Comparison of ENCODE assay signal across 1 cellular context in the genomic region with DNA sequence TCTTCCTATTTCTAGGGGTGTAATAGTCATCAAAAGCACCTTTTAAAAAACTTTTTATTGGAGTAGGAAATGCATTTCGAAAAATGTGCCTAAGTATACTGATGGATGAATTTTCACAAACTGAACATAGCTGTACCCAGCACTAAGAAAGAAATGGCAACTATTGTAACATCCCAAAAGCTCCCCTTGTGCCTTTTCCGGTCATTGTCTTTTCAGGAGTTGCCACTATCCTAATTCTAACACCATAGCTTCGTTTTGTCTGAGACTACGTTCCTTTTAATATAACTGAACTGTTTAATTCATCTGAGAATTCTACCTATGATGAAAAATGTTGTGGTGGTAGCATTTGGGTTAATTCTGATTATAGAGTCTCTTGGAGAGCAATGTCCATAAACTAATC.
TF ChIP-seq lines count a peak whose summit lies in the region.

No MANE protein-coding gene starts in this region.

TF ChIP-seq in GM12878, 131 proteins besides CTCF, POLR2A, EP300 and RAD21:
- TF ChIP-seq, protein P1, sequence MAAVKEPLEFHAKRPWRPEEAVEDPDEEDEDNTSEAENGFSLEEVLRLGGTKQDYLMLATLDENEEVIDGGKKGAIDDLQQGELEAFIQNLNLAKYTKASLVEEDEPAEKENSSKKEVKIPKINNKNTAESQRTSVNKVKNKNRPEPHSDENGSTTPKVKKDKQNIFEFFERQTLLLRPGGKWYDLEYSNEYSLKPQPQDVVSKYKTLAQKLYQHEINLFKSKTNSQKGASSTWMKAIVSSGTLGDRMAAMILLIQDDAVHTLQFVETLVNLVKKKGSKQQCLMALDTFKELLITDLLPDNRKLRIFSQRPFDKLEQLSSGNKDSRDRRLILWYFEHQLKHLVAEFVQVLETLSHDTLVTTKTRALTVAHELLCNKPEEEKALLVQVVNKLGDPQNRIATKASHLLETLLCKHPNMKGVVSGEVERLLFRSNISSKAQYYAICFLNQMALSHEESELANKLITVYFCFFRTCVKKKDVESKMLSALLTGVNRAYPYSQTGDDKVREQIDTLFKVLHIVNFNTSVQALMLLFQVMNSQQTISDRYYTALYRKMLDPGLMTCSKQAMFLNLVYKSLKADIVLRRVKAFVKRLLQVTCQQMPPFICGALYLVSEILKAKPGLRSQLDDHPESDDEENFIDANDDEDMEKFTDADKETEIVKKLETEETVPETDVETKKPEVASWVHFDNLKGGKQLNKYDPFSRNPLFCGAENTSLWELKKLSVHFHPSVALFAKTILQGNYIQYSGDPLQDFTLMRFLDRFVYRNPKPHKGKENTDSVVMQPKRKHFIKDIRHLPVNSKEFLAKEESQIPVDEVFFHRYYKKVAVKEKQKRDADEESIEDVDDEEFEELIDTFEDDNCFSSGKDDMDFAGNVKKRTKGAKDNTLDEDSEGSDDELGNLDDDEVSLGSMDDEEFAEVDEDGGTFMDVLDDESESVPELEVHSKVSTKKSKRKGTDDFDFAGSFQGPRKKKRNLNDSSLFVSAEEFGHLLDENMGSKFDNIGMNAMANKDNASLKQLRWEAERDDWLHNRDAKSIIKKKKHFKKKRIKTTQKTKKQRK (IDR thresholded peaks at IDR 0.05; ENCODE audit: low read depth, low read length) = no peak
